1 cellular context compared by ENCODE assay signal in genomic region chr12:51889216-51890134, GRCh38.
TF ChIP-seq lines count a peak whose summit lies in the region.

No MANE protein-coding gene starts in this region.

TF ChIP-seq in endothelial cell of umbilical vein, 7 proteins besides CTCF, POLR2A, EP300 and RAD21 (continued from another document):
- TF ChIP-seq MYC (IDR thresholded peaks at IDR 0.05; ENCODE audit: low read depth, low read length) (no peak), EZH2 (IDR thresholded peaks at IDR 0.05; ENCODE audit: borderline replicate concordance, low read depth, low read length, severe bottlenecking) (no peak), JUN (IDR thresholded peaks at IDR 0.05; ENCODE audit: borderline replicate concordance, insufficient read depth, insufficient read length, low read depth) (no peak)
